In genomic region chr6:121451250-121451649, GRCh38 we compare ENCODE assay signal across 13 cellular contexts. TPM values are rescaled to one million over a fixed set of nuclear protein-coding genes. Genes with fewer than 3 reads are reported as not detected.
DNase-seq lines count a peak whose midpoint lies in the region; ATAC-seq and TF ChIP-seq lines count a peak whose summit lies in the region.
"Had no signal": no experiment of that assay in that cellular context is flagged by ENCODE, and none has a peak within 500 bp of the region (broad histone marks: within the 10 kb centered on the region; RNA-seq: fewer than 3 reads in every experiment).

No MANE protein-coding gene starts in this region.

- H3K4me3 ChIP-seq in fibroblast of villous mesenchyme (ENCODE audit: low read depth, low read length) (no peak overlapping the region), mucosa of descending colon (no peak overlapping the region)
- H3K4me3 ChIP-seq: BLaER1 treated with 17β-estradiol and CSF1 and Interleukin-3, amounts not matched to agents 10 nM and 100 nM had no signal

- intact Hi-C loops in left ventricle myocardium superior (cut with micrococcal nuclease) (no loop called here), Right ventricle myocardium inferior (cut with DNase I) (no loop called here), mucosa of descending colon (cut with DNase I, micrococcal nuclease) (no loop called here)

- no peaks in the 10 kb centered on the region for H3K9me3 ChIP-seq in mucosa of descending colon
- H3K9me3 ChIP-seq: BLaER1 treated with 17β-estradiol and CSF1 and Interleukin-3, amounts not matched to agents 10 nM and 100 nM had no signal

- ATAC-seq in left ventricle myocardium superior, result peak; percentile 24
- no peak for ATAC-seq in Right ventricle myocardium inferior
- ATAC-seq in WTC11, result peak; percentile 18; the same call in 1 of the 2 replicates
- ATAC-seq in mucosa of descending colon, result no peak
- ATAC-seq: CD8-positive, alpha-beta T cell had no signal

- H3K27ac Mint-ChIP-seq in WTC11, result peak overlapping the region; percentile 8; the same call in 1 of the 2 replicates
- H3K27ac Mint-ChIP-seq: B cell; CD8-positive, alpha-beta T cell had no signal

- DNase-seq in left ventricle myocardium superior, result no peak
- no peak for DNase-seq in Right ventricle myocardium inferior (ENCODE audit: missing footprints)
- no peak for DNase-seq in WTC11 (ENCODE audit: low spot score)
- peak; percentile 45 for DNase-seq in fibroblast of villous mesenchyme (ENCODE audit: low read depth)
- DNase-seq in mucosa of descending colon, result no peak
- DNase-seq in GM10266 (ENCODE audit: extremely low spot score), result no peak
- DNase-seq in NCI-H187 (lab: John Stamatoyannopoulos, UW), result no peak
- DNase-seq: Calu3; CD8-positive, alpha-beta T cell; DMS53; H9 had no signal

- no peaks in the 10 kb centered on the region for H3K36me3 ChIP-seq in mucosa of descending colon (ENCODE audit: low read depth)

- H3K27me3 Mint-ChIP-seq in WTC11 (ENCODE audit: low read depth), result no peaks in the 10 kb centered on the region

- H3K9me3 Mint-ChIP-seq in WTC11, result 0 out of 2 replicates have a peak, but pooled peaks cover 3% of the 10 kb centered on the region
- H3K9me3 Mint-ChIP-seq: CD8-positive, alpha-beta T cell; H9 had no signal

- no peaks in the 10 kb centered on the region for H3K4me1 ChIP-seq in mucosa of descending colon (ENCODE audit: low read depth)
- H3K4me1 ChIP-seq: BLaER1 treated with 17β-estradiol and CSF1 and Interleukin-3, amounts not matched to agents 10 nM and 100 nM had no signal

- peaks cover 38% of the 10 kb centered on the region for H3K4me1 Mint-ChIP-seq in WTC11
- H3K4me1 Mint-ChIP-seq: B cell had no signal

- peaks cover 38% of the 10 kb centered on the region for H3K36me3 Mint-ChIP-seq in WTC11
- H3K36me3 Mint-ChIP-seq: CD8-positive, alpha-beta T cell had no signal

- H3K4me3 Mint-ChIP-seq in WTC11, result no peak overlapping the region
- H3K4me3 Mint-ChIP-seq: B cell; CD8-positive, alpha-beta T cell; H9 had no signal

- CTCF ChIA-PET in WTC11 (lab: Charles Lee), result interaction anchor here (0.6 kb wide), 1 partner anchor 70 kb away, joined by 3 read pairs; no protein-coding TSS in a partner anchor

- POLR2A ChIA-PET in WTC11 (lab: Charles Lee), result interaction anchor here (0.8 kb wide), 1 partner anchor 15 kb away, joined by 3 read pairs; no protein-coding TSS in a partner anchor

- TF ChIP-seq CTCF in WTC11 (IDR thresholded peaks at IDR 0.05) (no peak), fibroblast of villous mesenchyme (IDR thresholded peaks at IDR 0.05; ENCODE audit: insufficient read depth, low read depth, low read length) (no peak), mucosa of descending colon (IDR thresholded peaks at IDR 0.05) (no peak), GM10266 (IDR thresholded peaks at IDR 0.05; ENCODE audit: control insufficient read depth, insufficient read depth, low read depth, missing control alignments) (no peak)

TF ChIP-seq in WTC11, 78 proteins besides CTCF, POLR2A, EP300 and RAD21:
- no peak for TF ChIP-seq SP1 (CRISPR knock-in tag; conservative IDR thresholded peaks at IDR 0.05)
- TF ChIP-seq AR (CRISPR knock-in tag; IDR thresholded peaks at IDR 0.05), result no peak
- TF ChIP-seq, protein P1, sequence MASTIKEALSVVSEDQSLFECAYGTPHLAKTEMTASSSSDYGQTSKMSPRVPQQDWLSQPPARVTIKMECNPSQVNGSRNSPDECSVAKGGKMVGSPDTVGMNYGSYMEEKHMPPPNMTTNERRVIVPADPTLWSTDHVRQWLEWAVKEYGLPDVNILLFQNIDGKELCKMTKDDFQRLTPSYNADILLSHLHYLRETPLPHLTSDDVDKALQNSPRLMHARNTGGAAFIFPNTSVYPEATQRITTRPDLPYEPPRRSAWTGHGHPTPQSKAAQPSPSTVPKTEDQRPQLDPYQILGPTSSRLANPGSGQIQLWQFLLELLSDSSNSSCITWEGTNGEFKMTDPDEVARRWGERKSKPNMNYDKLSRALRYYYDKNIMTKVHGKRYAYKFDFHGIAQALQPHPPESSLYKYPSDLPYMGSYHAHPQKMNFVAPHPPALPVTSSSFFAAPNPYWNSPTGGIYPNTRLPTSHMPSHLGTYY (CRISPR knock-in tag; IDR thresholded peaks at IDR 0.05), result 0 out of 2 replicates have a peak, but pooled peaks have one; percentile 14
- no peak for TF ChIP-seq ZNF671 (CRISPR knock-in tag; IDR thresholded peaks at IDR 0.05)
- TF ChIP-seq, protein P2, sequence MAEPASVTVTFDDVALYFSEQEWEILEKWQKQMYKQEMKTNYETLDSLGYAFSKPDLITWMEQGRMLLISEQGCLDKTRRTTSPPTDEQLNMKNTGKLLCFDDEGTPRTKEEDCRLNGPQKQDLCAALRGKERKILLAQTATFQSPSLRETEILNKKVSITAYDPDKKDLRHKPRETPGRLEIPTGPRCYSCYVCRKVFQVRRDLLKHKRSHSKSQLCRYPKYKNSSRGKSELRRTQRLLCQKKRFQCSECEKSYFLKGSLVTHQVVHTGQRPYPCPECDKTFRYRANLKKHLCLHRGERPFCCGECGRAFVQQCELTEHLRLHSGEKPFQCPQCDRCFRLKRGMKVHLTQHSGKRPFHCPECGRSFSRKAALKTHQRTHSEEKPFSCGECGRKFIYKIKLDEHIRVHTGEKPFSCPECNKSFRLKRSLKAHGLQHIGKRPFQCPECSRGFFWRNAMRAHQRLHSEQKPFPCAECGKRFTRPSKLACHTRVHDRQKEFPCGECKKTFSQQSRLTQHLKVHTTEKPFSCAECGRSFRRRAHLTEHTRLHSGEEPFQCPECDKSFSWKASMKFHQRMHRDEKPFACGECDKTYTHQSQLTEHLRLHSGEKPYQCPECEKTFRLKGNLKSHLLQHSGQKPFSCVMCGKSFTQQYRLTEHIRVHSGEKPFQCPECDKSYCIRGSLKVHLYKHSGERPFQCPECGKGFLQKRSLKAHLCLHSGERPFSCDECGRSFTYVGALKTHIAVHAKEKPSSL (CRISPR knock-in tag; conservative IDR thresholded peaks at IDR 0.05), result peak; percentile 61
- peak; percentile 32; the same call in 1 of the 2 replicates for TF ChIP-seq RORB (CRISPR knock-in tag; IDR thresholded peaks at IDR 0.05)

RNA-seq across cellular contexts. Expression of gene GJA1, which starts 15.8 kb away (rescaled TPM):
- total RNA-seq in left ventricle myocardium superior (322 TPM), Right ventricle myocardium inferior (221 TPM), WTC11 (2021) (546 to 700 TPM (median 682 TPM) in 3 replicates), fibroblast of villous mesenchyme (512 and 834 TPM in 2 replicates), mucosa of descending colon (10 to 100 TPM in 2 of 3 donors, 1 to 10 TPM in 1; 5.1 to 13.2 (median 10.9) TPM)
- total RNA-seq: B cell; CD8-positive, alpha-beta T cell had no signal

Comparison
In these comparisons a context has a peak if more than half of its experiments do, and no peak if none do; other contexts are left out.
1. ATAC-seq: peak in left ventricle myocardium superior (single experiment) and WTC11 (single experiment); none in Right ventricle myocardium inferior (single experiment) and mucosa of descending colon (single experiment).
2. RNA of gene GJA1, which starts 15.8 kb away (total RNA-seq): 512 to 834 TPM in fibroblast of villous mesenchyme, 546 to 700 TPM in WTC11, 322 TPM in left ventricle myocardium superior (single experiment) and 221 TPM in Right ventricle myocardium inferior (single experiment); 5.1 to 13.2 TPM in mucosa of descending colon; every median in the first group is over 10 times any median in the second.